ENCODE assay signal across 21 cellular contexts in the genomic region with DNA sequence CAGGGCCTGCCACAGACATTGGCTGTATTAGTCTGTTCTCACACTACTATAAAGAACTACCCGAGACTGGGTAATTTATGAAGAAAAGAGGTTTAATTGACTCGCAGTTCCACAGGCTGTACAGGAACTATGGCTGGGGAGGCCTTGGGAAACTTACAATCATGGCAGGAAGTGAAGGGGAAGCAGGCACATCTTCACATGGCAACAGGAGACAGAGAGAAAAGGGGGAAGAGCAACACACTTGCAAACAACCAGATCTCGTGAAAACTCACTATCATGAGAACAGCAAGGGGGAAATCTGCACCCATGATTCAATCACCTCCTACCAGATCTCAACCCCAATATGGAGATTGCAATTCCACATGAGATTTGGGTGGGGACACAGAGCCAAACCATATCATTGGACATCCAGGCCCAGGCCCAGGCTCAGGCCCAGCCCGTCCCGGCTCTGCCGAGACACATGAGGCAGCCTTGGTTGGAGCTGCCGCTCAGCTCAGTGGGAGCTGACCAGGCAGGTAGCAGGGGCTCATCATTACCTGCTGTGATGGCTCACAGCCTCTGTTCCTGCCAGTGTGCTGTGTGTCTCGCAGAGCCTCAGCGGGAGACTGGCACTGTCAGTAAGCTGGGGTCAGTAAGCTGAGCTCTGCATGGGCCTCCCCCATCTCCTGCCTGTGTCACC. TPM values are rescaled to one million over a fixed set of nuclear protein-coding genes. Genes with fewer than 3 reads are reported as not detected.
A peak's percentile ranks its signal among the peaks of the same experiment; 100 is the strongest.
DNase-seq lines count a peak whose midpoint lies in the region; ATAC-seq and TF ChIP-seq lines count a peak whose summit lies in the region.
"Had no signal": no experiment of that assay in that cellular context is flagged by ENCODE, and none has a peak within 500 bp of the region (broad histone marks: within the 10 kb centered on the region; RNA-seq: fewer than 3 reads in every experiment).

No MANE protein-coding gene starts in this region.

- H3K9ac ChIP-seq in IMR-90 (ENCODE audit: low read depth, low read length): no peak overlapping the region
- H3K9ac ChIP-seq in neuronal stem cell (ENCODE audit: low read depth, low read length, poor library complexity): no peak overlapping the region
- H3K9ac ChIP-seq: GM23248, KMS-11 had no signal

- no peak overlapping the region for H4K5ac ChIP-seq in IMR-90 (ENCODE audit: low read depth, low read length)

- DNase-seq in Caco-2 (peak in 1 of 2 experiments; percentile 31), IMR-90 (no peak), endothelial cell (ENCODE audit: low spot score) (no peak), neuronal stem cell (ENCODE audit: low spot score) (no peak), NCI-H1930 (lab: John Stamatoyannopoulos, UW) (no peak), sigmoid colon (no peak)
- DNase-seq: CD4-positive, CD25-positive, alpha-beta regulatory T cell; DMS79; GM23248; NCI-H1105; NCI-H1694; NCI-H2081 treated with DMSO at 0.1 percent for 48 hours; NCI-H2171 treated with DMSO at 0.1 percent for 48 hours; NCI-H524 treated with DMSO at 0.1 percent for 48 hours; OCI-M1 had no signal

- no peaks in the 10 kb centered on the region for H3K9me3 Mint-ChIP-seq in Caco-2 (ENCODE audit: unreplicated experiment)
- no peaks in the 10 kb centered on the region for H3K9me3 Mint-ChIP-seq in endothelial cell (ENCODE audit: unreplicated experiment)

- in situ Hi-C loops in IMR-90 (cut with MboI; ENCODE audit: low sequenced_read_pairs): loop anchor here (25.0 kb wide), 1 partner anchor 1007 kb away; no protein-coding TSS in a partner anchor

- H3K18ac ChIP-seq in IMR-90 (ENCODE audit: low read depth, low read length) (no peak overlapping the region), neuronal stem cell (ENCODE audit: low read length) (peak overlapping the region; percentile 53)

- 100% methylated on average over 4 of the region's 9 CpGs; no CpG with 5 or more reads in 1 of the 2 experiments for WGBS in IMR-90 (ENCODE audit: extremely low coverage in 2 of 2, insufficient read length in 1 of 2), 2 experiments
- WGBS in neuronal stem cell (ENCODE audit: extremely low coverage in 2 of 2, insufficient read length in 2 of 2, insufficient replicate concordance in 1 of 2), 2 donors: no CpG with 5 or more reads among the region's 9 CpGs
- WGBS in sigmoid colon, 2 donors: 96 to 97% methylated on average over 9 of the region's 9 CpGs

- peak overlapping the region; percentile 55 for H3K4me3 Mint-ChIP-seq in Caco-2 (ENCODE audit: unreplicated experiment)
- H3K4me3 Mint-ChIP-seq in endothelial cell (ENCODE audit: unreplicated experiment): peak overlapping the region; percentile 77
- H3K4me3 Mint-ChIP-seq: CD4-positive, CD25-positive, alpha-beta regulatory T cell had no signal

- no peaks in the 10 kb centered on the region for H3K36me3 ChIP-seq in Caco-2 (ENCODE audit: control insufficient read depth, insufficient read depth, low read length)
- H3K36me3 ChIP-seq in IMR-90 (ENCODE audit: control insufficient read depth, insufficient read depth, low read length): no peaks in the 10 kb centered on the region
- no peaks in the 10 kb centered on the region for H3K36me3 ChIP-seq in neuronal stem cell (replicated peaks in 1 of 2; ENCODE audit: control insufficient read depth in 2 of 2, insufficient read depth in 2 of 2, low read length in 2 of 2)
- no peaks in the 10 kb centered on the region for H3K36me3 ChIP-seq in sigmoid colon
- H3K36me3 ChIP-seq: HAP-1, SJSA1 had no signal

- no peak overlapping the region for H3K4ac ChIP-seq in IMR-90 (ENCODE audit: low read depth, low read length)
- no peak overlapping the region for H3K4ac ChIP-seq in neuronal stem cell (ENCODE audit: low read length)

- H3K36me3 Mint-ChIP-seq in Caco-2 (ENCODE audit: insufficient read depth, unreplicated experiment) (peaks cover 6% of the 10 kb centered on the region), endothelial cell (ENCODE audit: low read depth, unreplicated experiment) (peaks cover 14% of the 10 kb centered on the region)
- H3K36me3 Mint-ChIP-seq: CD4-positive, CD25-positive, alpha-beta regulatory T cell had no signal

- CTCF ChIA-PET in Caco-2 (lab: Charles Lee): interaction anchor here (0.6 to 1.9 kb wide), 4 partner anchors 9 to 69 kb away, joined by 3 to 9 read pairs (median 6); a partner anchor contains a TSS
- CTCF ChIA-PET in IMR-90 (lab: Yijun Ruan, JAX): no interaction called here

- H3K4me3 ChIP-seq in Caco-2 (ENCODE audit: low read depth, low read length) (no peak overlapping the region), IMR-90 (ENCODE audit: insufficient read depth, low read depth, low read length) (no peak overlapping the region), neuronal stem cell (ENCODE audit: low read length in 2 of 2) (no peak overlapping the region), sigmoid colon (no peak overlapping the region)
- H3K4me3 ChIP-seq: GM23248, HAP-1, SJSA1 had no signal

- H2BK120ac ChIP-seq in IMR-90 (ENCODE audit: low read depth, low read length) (no peak overlapping the region), neuronal stem cell (ENCODE audit: low read depth, low read length) (no peak overlapping the region)

- H3K9me3 ChIP-seq in Caco-2 (no peaks in the 10 kb centered on the region), IMR-90 (ENCODE audit: control insufficient read depth, insufficient read depth, low read length) (no peaks in the 10 kb centered on the region), neuronal stem cell (replicated peaks in 1 of 2; ENCODE audit: control insufficient read depth in 2 of 2, insufficient read depth in 1 of 2, low read depth in 1 of 2, low read length in 2 of 2) (no peaks in the 10 kb centered on the region), sigmoid colon (no peaks in the 10 kb centered on the region)
- H3K9me3 ChIP-seq: HAP-1, SJSA1 had no signal

- H2BK5ac ChIP-seq in IMR-90 (ENCODE audit: low read depth, low read length, poor library complexity, severe bottlenecking) (no peak overlapping the region), neuronal stem cell (ENCODE audit: low read length) (no peak overlapping the region)

- ATAC-seq in IMR-90 (ENCODE audit: low read depth): no peak
- no peak for ATAC-seq in GM21515 (IDR thresholded peaks at IDR 0.05; ENCODE audit: unreplicated experiment)
- ATAC-seq: Right ventricle myocardium inferior had no signal

- BruUV-seq in Caco-2 (replicated peaks; lab: Mats Ljungman, UMichigan): no TSS peak
- BruUV-seq in IMR-90 (replicated peaks; lab: Mats Ljungman, UMichigan): no TSS peak

- no peak overlapping the region for H2AK9ac ChIP-seq in IMR-90 (replicated peaks; ENCODE audit: low read depth, low read length, poor library complexity)

- no peak overlapping the region for H2AFZ ChIP-seq in IMR-90 (replicated peaks; ENCODE audit: low read length, poor library complexity)
- no peak overlapping the region for H2AFZ ChIP-seq in neuronal stem cell (ENCODE audit: low read length)

- TF ChIP-seq RAD21 in IMR-90 (IDR thresholded peaks at IDR 0.05; ENCODE audit: low read length): no peak

- no peaks in the 10 kb centered on the region; the same call in 1 of the 2 replicates for H4K20me1 ChIP-seq in IMR-90 (ENCODE audit: insufficient read depth, low read length)

- H3K4me1 Mint-ChIP-seq in Caco-2 (ENCODE audit: low read depth, unreplicated experiment): peaks cover 34% of the 10 kb centered on the region
- peaks cover 75% of the 10 kb centered on the region for H3K4me1 Mint-ChIP-seq in endothelial cell (ENCODE audit: unreplicated experiment)

- H2BK20ac ChIP-seq in IMR-90 (ENCODE audit: low read depth, low read length): no peak overlapping the region

- H3K27ac ChIP-seq in IMR-90 (ENCODE audit: insufficient read depth, low read length) (no peak overlapping the region), neuronal stem cell (replicated peaks; ENCODE audit: low read length) (no peak overlapping the region), sigmoid colon (no peak overlapping the region)
- H3K27ac ChIP-seq: GM23248, HL-60, KMS-11, SJSA1 had no signal

- TF ChIP-seq POLR2A in IMR-90 (IDR thresholded peaks at IDR 0.05; ENCODE audit: low read depth, low read length): no peak
- TF ChIP-seq POLR2A in sigmoid colon (IDR thresholded peaks at IDR 0.05): no peak

- H3K9me1 ChIP-seq in IMR-90 (ENCODE audit: insufficient read depth, low read length): peaks cover 12% of the 10 kb centered on the region

- dilution Hi-C loops in IMR-90 (cut with HindIII; ENCODE audit: low sequenced_read_pairs, unreplicated experiment): no loop called here

- no peaks in the 10 kb centered on the region for H3K27me3 Mint-ChIP-seq in Caco-2 (ENCODE audit: insufficient read depth, unreplicated experiment)
- peaks cover 19% of the 10 kb centered on the region for H3K27me3 Mint-ChIP-seq in endothelial cell (ENCODE audit: unreplicated experiment)

- no peak overlapping the region for H3K4me2 ChIP-seq in IMR-90 (ENCODE audit: low read depth, low read length)
- no peak overlapping the region for H3K4me2 ChIP-seq in neuronal stem cell (ENCODE audit: insufficient read depth, low read length, poor library complexity, severe bottlenecking)
- H3K4me2 ChIP-seq: KMS-11 had no signal

- H3K27ac Mint-ChIP-seq in Caco-2 (ENCODE audit: unreplicated experiment) (peak overlapping the region; percentile 93), endothelial cell (ENCODE audit: unreplicated experiment) (peak overlapping the region; percentile 50)
- H3K27ac Mint-ChIP-seq: CD4-positive, CD25-positive, alpha-beta regulatory T cell had no signal

- TF ChIP-seq CTCF in Caco-2 (IDR thresholded peaks at IDR 0.05; ENCODE audit: insufficient read depth in 1 of 2, low read depth in 1 of 2, low read length in 1 of 2, severe bottlenecking in 1 of 2, unreplicated experiment in 1 of 2) (no peak), IMR-90 (conservative IDR thresholded peaks at IDR 0.05; ENCODE audit: low read depth, low read length) (no peak), endothelial cell (IDR thresholded peaks at IDR 0.05; ENCODE audit: unreplicated experiment) (no peak), sigmoid colon (IDR thresholded peaks at IDR 0.05) (no peak)

- no peak overlapping the region for H2BK12ac ChIP-seq in neuronal stem cell (ENCODE audit: low read length)

- H3K4me1 ChIP-seq in Caco-2 (peaks cover 42% of the 10 kb centered on the region), IMR-90 (ENCODE audit: control insufficient read depth, insufficient read depth, low read length) (peaks cover 14% of the 10 kb centered on the region), neuronal stem cell (ENCODE audit: control insufficient read depth in 2 of 2, insufficient read depth in 1 of 2, low read depth in 1 of 2, low read length in 2 of 2) (peaks cover 15 to 24% of the 10 kb centered on the region in 2 donors), sigmoid colon (peaks cover 0 to 29% (median 26%) of the 10 kb centered on the region in 4 donors)

- H3K56ac ChIP-seq in IMR-90 (ENCODE audit: extremely low read depth, insufficient read depth, low read length): no peak overlapping the region

- H4K91ac ChIP-seq in IMR-90 (ENCODE audit: insufficient read depth, low read depth, low read length) (no peak overlapping the region), neuronal stem cell (ENCODE audit: low read depth, low read length, poor library complexity) (no peak overlapping the region)

- H3K27me3 ChIP-seq in Caco-2 (replicated peaks; ENCODE audit: control insufficient read depth, insufficient read depth, low read length) (no peaks in the 10 kb centered on the region), IMR-90 (ENCODE audit: control insufficient read depth, insufficient read depth, low read length) (peaks cover 2% of the 10 kb centered on the region; the same call in 1 of the 2 replicates), neuronal stem cell (ENCODE audit: control insufficient read depth in 3 of 3, insufficient read depth in 3 of 3, low read depth in 1 of 3, low read length in 3 of 3) (peaks cover 0 to 10% (median 0%) of the 10 kb centered on the region in 3 experiments), sigmoid colon (no peaks in the 10 kb centered on the region)
- H3K27me3 ChIP-seq: SJSA1 had no signal

- H2BK15ac ChIP-seq in IMR-90 (ENCODE audit: low read depth, low read length) (no peak overlapping the region), neuronal stem cell (ENCODE audit: low read length) (no peak overlapping the region)

- POLR2A ChIA-PET in Caco-2 (lab: Charles Lee) (interaction anchor here (1.5 to 1.8 kb wide), 2 partner anchors 13 to 21 kb away, joined by 5 to 35 read pairs; a partner anchor contains a TSS), IMR-90 (lab: Charles Lee; ENCODE audit: unreplicated experiment) (no interaction called here)

- no peak for TF ChIP-seq EP300 in sigmoid colon (IDR thresholded peaks at IDR 0.05)

- no peak overlapping the region for H3K23ac ChIP-seq in IMR-90 (ENCODE audit: low read depth, low read length)
- no peak overlapping the region for H3K23ac ChIP-seq in neuronal stem cell (ENCODE audit: low read depth, low read length, poor library complexity)

- intact Hi-C loops in Caco-2 (cut with micrococcal nuclease; ENCODE audit: unreplicated experiment): no loop called here
- intact Hi-C loops in IMR-90 (cut with micrococcal nuclease): no loop called here
- intact Hi-C loops in sigmoid colon (cut with DNase I): no loop called here

- H3K79me1 ChIP-seq in IMR-90 (ENCODE audit: low read depth in 1 of 2, low read length in 2 of 2) (peaks cover 0 to 5% of the 10 kb centered on the region in 2 experiments; a peak in 1 of 4 replicates), neuronal stem cell (ENCODE audit: low read depth, low read length) (no peaks in the 10 kb centered on the region)

- H3K14ac ChIP-seq in IMR-90 (replicated peaks; ENCODE audit: low read depth, low read length) (no peak overlapping the region), neuronal stem cell (ENCODE audit: low read length) (no peak overlapping the region)

- H2AK5ac ChIP-seq in IMR-90 (ENCODE audit: low read depth, low read length) (0 out of 2 replicates have a peak overlapping the region, but pooled peaks have one; percentile 44), neuronal stem cell (ENCODE audit: low read depth, low read length) (no peak overlapping the region)

- no peak overlapping the region for H4K8ac ChIP-seq in IMR-90 (ENCODE audit: low read depth in 2 of 2, low read length in 2 of 2)
- H4K8ac ChIP-seq in neuronal stem cell (ENCODE audit: low read depth, low read length): no peak overlapping the region

RNA-seq across cellular contexts. Expression of a gene that starts 8.6 kb away (rescaled TPM):
- total RNA-seq in Caco-2 (2022): 56.5 and 59.4 TPM in 2 replicates
- total RNA-seq in IMR-90 (2012; rRNA removed): 53.6 and 75.3 TPM in 2 replicates
- 38.0 and 54.7 TPM in 2 replicates for polyA plus RNA-seq in IMR-90 (2012; rRNA removed)
- polyA plus RNA-seq in IMR-90 (2012; cell fraction: cytosol; rRNA removed): 14.8 and 19.0 TPM in 2 replicates
- 4.3 and 18.5 TPM in 2 replicates for polyA plus RNA-seq in IMR-90 (2012; cell fraction: nucleus; rRNA removed; ENCODE audit: low replicate concordance)
- total RNA-seq in endothelial cell (ENCODE audit: unreplicated experiment): 367 TPM
- 43.4 TPM for polyA plus RNA-seq in neuronal stem cell (2013, experiment 1 of 2)
- 44.2 TPM for polyA plus RNA-seq in neuronal stem cell (2013, experiment 2 of 2)
- 10 to 100 TPM; 47.9 to 60.2 (median 50.5) TPM for total RNA-seq in sigmoid colon
- 100 to 1,000 TPM in 2 of 3 donors, 10 to 100 TPM in 1; 86.6 to 143 (median 118) TPM for polyA plus RNA-seq in sigmoid colon

RNA-seq across cellular contexts. Expression of a gene that starts 20.8 kb away (rescaled TPM):
- total RNA-seq in Caco-2 (2022) (67.3 and 69.9 TPM in 2 replicates), IMR-90 (2012; rRNA removed) (16.4 and 17.7 TPM in 2 replicates), endothelial cell (ENCODE audit: unreplicated experiment) (38.4 TPM), sigmoid colon (10 to 100 TPM; 16.8 to 32.1 (median 25.0) TPM)
- polyA plus RNA-seq in IMR-90 (2012; rRNA removed) (25.2 and 26.1 TPM in 2 replicates), sigmoid colon (1 to 10 TPM; 1.6 to 9.7 (median 1.8) TPM)
- polyA plus RNA-seq in IMR-90 (2012; cell fraction: cytosol; rRNA removed): 21.9 and 30.3 TPM in 2 replicates
- 8.1 and 11.7 TPM in 2 replicates for polyA plus RNA-seq in IMR-90 (2012; cell fraction: nucleus; rRNA removed; ENCODE audit: low replicate concordance)
- polyA plus RNA-seq in neuronal stem cell (2013, experiment 1 of 2): 14.5 TPM
- polyA plus RNA-seq in neuronal stem cell (2013, experiment 2 of 2): 14.5 TPM
